ENCODE assay signal across 9 cellular contexts in the genomic region with DNA sequence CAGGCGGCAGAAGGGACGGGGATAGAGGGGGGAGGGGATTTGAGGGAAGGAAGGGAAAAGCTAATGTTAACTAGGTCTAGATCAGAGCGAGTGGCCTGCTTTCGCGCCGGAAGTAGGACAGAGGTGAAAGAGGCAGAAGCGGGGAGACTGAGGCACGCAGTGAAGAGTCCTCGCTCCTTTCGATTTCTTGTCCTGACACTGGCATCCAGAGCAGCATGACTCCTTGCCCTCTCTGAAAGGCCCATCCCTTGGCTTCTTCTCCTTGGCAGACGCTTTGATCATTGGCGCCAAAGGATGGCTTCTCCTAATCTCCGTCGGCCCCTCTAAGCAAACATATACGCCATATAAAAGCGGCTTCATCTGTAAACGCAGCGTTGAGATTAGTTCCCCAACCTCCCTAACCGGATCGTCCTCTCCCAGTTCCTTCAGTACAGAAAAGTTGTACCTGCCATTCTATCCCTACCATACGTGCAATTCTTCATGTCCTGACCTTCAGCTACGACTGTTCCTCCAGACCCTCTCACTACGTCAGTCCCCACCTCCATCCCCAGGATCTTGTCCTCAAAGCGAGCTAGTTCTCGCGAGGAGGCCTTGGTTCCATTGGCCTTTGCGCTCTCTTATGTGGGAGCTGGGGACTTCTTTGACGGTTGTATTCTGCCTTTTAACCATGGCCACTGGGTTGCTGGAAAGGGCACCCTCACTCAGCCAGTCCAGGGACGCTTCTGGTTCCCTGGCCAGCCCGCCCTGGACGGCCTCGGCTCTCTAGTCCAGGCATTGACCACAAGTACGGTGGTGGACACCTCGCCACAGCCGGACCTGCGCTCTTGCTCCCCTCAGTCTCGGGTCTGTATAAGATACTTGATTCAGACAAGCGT. TPM values are rescaled to one million over a fixed set of nuclear protein-coding genes. Genes with fewer than 3 reads are reported as not detected.
DNase-seq lines count a peak whose midpoint lies in the region; ATAC-seq, FAIRE-seq and TF ChIP-seq lines count a peak whose summit lies in the region.
"Had no signal": no experiment of that assay in that cellular context is flagged by ENCODE, and none has a peak within 500 bp of the region (broad histone marks: within the 10 kb centered on the region; RNA-seq: fewer than 3 reads in every experiment).

No MANE protein-coding gene starts in this region.

- TF ChIP-seq POLR2A in GM12878 (IDR thresholded peaks at IDR 0.05; ENCODE audit: low read depth, low read length) = no peak

- H3K4me2 ChIP-seq in GM23338 = peak overlapping the region; percentile 88
- H3K4me2 ChIP-seq in GM12878 (ENCODE audit: control insufficient read depth, insufficient read depth) = peak overlapping the region; percentile 42; the same call in 1 of the 2 replicates

- ATAC-seq in GM23338 (no peak), GM12878 (no peak), naive B cell (ENCODE audit: low read depth in 2 of 2) (no peak), HG03108 (IDR thresholded peaks at IDR 0.05; ENCODE audit: unreplicated experiment) (no peak), GM21825 (IDR thresholded peaks at IDR 0.05; ENCODE audit: unreplicated experiment) (no peak), HG03432 (IDR thresholded peaks at IDR 0.05; ENCODE audit: unreplicated experiment) (no peak)

- H3K4me1 ChIP-seq in GM23338 (ENCODE audit: insufficient read depth) (peaks cover 61% of the 10 kb centered on the region), GM12878 (ENCODE audit: control insufficient read depth, insufficient read depth, low read length) (no peaks in the 10 kb centered on the region)

- POLR2A ChIA-PET in AG04450 (lab: Yijun Ruan, JAX) = no interaction called here
- POLR2A ChIA-PET in GM12878 (lab: Charles Lee) = no interaction called here

- no peaks in the 10 kb centered on the region; the same call in 2 of the 3 replicates for H3K36me3 Mint-ChIP-seq in GM23338 (ENCODE audit: low read depth)
- peaks cover 22 to 41% of the 10 kb centered on the region in 2 donors for H3K36me3 Mint-ChIP-seq in naive B cell

- in situ Hi-C loops in GM12878 (cut with MboI) = no loop called here

- H2AFZ ChIP-seq in GM23338 (peak overlapping the region; percentile 83), GM12878 (ENCODE audit: control insufficient read depth, low read depth, low read length) (no peak overlapping the region)

- H3K27ac ChIP-seq in AG04450 (ENCODE audit: low read depth, low read length) = no peak overlapping the region
- no peak overlapping the region for H3K27ac ChIP-seq in GM23338 (ENCODE audit: low read depth)
- H3K27ac ChIP-seq in GM12878 (ENCODE audit: control insufficient read depth, insufficient read depth) = no peak overlapping the region

- no peak for TF ChIP-seq RAD21 in GM12878 (IDR thresholded peaks at IDR 0.05; ENCODE audit: insufficient read depth, low read depth, low read length)

- no peak for TF ChIP-seq CTCF in AG04450 (IDR thresholded peaks at IDR 0.05; ENCODE audit: low read depth, low read length)
- TF ChIP-seq CTCF in GM23338 (conservative IDR thresholded peaks at IDR 0.05; ENCODE audit: low read depth in 2 of 2) = no peak
- TF ChIP-seq CTCF in GM12878 (IDR thresholded peaks at IDR 0.05 in 2 of 3, conservative IDR thresholded peaks at IDR 0.05 in 1 of 3; ENCODE audit: control insufficient read depth in 2 of 3, extremely low read depth in 1 of 3, insufficient read depth in 1 of 3, low read depth in 3 of 3, low read length in 3 of 3) = no peak

- H3K9me2 ChIP-seq in GM23338 (ENCODE audit: insufficient read depth) = no peaks in the 10 kb centered on the region

- intact Hi-C loops in GM12878 (cut with micrococcal nuclease; ENCODE audit: unreplicated experiment) = no loop called here

- no peak for FAIRE-seq in GM12878 (lab: Jason Lieb, UNC)

- H3K27me3 ChIP-seq in AG04450 (ENCODE audit: control insufficient read depth, insufficient read depth, low read length) = peaks cover 76% of the 10 kb centered on the region
- H3K27me3 ChIP-seq in GM23338 (ENCODE audit: insufficient read depth) = peaks cover 100% of the 10 kb centered on the region
- H3K27me3 ChIP-seq in GM12878 (replicated peaks in 1 of 2; ENCODE audit: control insufficient read depth in 2 of 2, insufficient read depth in 2 of 2, low read length in 1 of 2) = peaks cover 18 to 49% of the 10 kb centered on the region in 2 experiments

- TF ChIP-seq EP300 in GM12878 (IDR thresholded peaks at IDR 0.05; ENCODE audit: borderline replicate concordance in 1 of 2, control insufficient read depth in 1 of 2, low read depth in 2 of 2, low read length in 2 of 2) = no peak

- SMC1A ChIA-PET in GM12878 (lab: Charles Lee; ENCODE audit: uncharacterized antibody, unreplicated experiment) = interaction anchor here (0.7 kb wide), 1 partner anchor 16 kb away, joined by 3 read pairs; no protein-coding TSS in a partner anchor

- DNase-seq in AG04450 (ENCODE audit: low read depth, low spot score) (no peak), GM23338 (ENCODE audit: low spot score) (peak; percentile 63), GM12878 (ENCODE audit: low read depth, low spot score) (no peak), naive B cell (no peak)
- DNase-seq in stimulated activated CD4-positive, alpha-beta T cell treated with anti-CD3 and anti-CD28 coated beads, Interleukin-12 subunit alpha, Interleukin-12 subunit beta, amount 100 ng/mL, for 4 hours = no peak

- no peak overlapping the region for H3K9ac ChIP-seq in GM12878 (ENCODE audit: control insufficient read depth, insufficient read depth, low read length)

- peaks cover 11% of the 10 kb centered on the region; the same call in 1 of the 2 replicates for H3F3A ChIP-seq in GM23338 (replicated peaks; ENCODE audit: low read depth)

- RAD21 ChIA-PET in GM12878 (lab: Charles Lee; ENCODE audit: unreplicated experiment) = no interaction called here

- peaks cover 93% of the 10 kb centered on the region for H3K27me3 Mint-ChIP-seq in GM23338 (ENCODE audit: insufficient read depth, low read depth, poor library complexity)
- H3K27me3 Mint-ChIP-seq in naive B cell = peaks cover 82 to 91% (median 82%) of the 10 kb centered on the region in 3 donors

- H3K4me1 Mint-ChIP-seq in GM23338 (peaks cover 59% of the 10 kb centered on the region), naive B cell (peaks cover 44 to 68% (median 59%) of the 10 kb centered on the region in 3 donors)

- H3K4me3 ChIP-seq in AG04450 (ENCODE audit: low read depth, low read length) (peak overlapping the region; percentile 22; the same call in 1 of the 2 replicates), GM23338 (peak overlapping the region; percentile 62), GM12878 (0 out of 2 replicates have a peak overlapping the region, but pooled peaks have one; percentile 55)

- H3K4me3 Mint-ChIP-seq in GM23338 (peak overlapping the region; percentile 76), naive B cell (peak overlapping the region; percentile 52 to 88 (median 76))

- BruUV-seq in GM12878 (replicated peaks; lab: Mats Ljungman, UMichigan) = no TSS peak

- H3K79me2 ChIP-seq in GM23338 (replicated peaks; ENCODE audit: insufficient read depth) (no peaks in the 10 kb centered on the region), GM12878 (ENCODE audit: control insufficient read depth, insufficient read depth, low read length) (no peaks in the 10 kb centered on the region)

- H3K36me3 ChIP-seq in GM23338 (ENCODE audit: insufficient read depth) (no peaks in the 10 kb centered on the region), GM12878 (ENCODE audit: control insufficient read depth in 2 of 2, insufficient read depth in 2 of 2, low read length in 1 of 2) (no peaks in the 10 kb centered on the region)

- peaks cover 20% of the 10 kb centered on the region for H3K9me3 ChIP-seq in AG04450 (ENCODE audit: control insufficient read depth, insufficient read depth, low read length)
- H3K9me3 ChIP-seq in GM12878 (replicated peaks; ENCODE audit: control insufficient read depth, insufficient read depth, low read length) = peaks cover 2% of the 10 kb centered on the region; the same call in 2 of the 3 replicates

- no peaks in the 10 kb centered on the region; the same call in 2 of the 3 replicates for H3K9me3 Mint-ChIP-seq in GM23338
- peaks cover 9 to 40% (median 18%) of the 10 kb centered on the region in 7 donors for H3K9me3 Mint-ChIP-seq in naive B cell

- 35% methylated on average over 38 of the region's 38 CpGs for WGBS in GM12878 (ENCODE audit: insufficient coverage, insufficient replicate concordance, low lambda C conversion rate, missing lambda C conversion rate)

- H3K27ac Mint-ChIP-seq in GM23338 (no peak overlapping the region), naive B cell (peak overlapping the region in 4 of 6 donors; percentile 19 to 89 (median 62))

- CTCF ChIA-PET in AG04450 (lab: Charles Lee) (no interaction called here), GM12878 (lab: Yijun Ruan, JAX) (interaction anchor here (0.7 kb wide), 1 partner anchor 166 kb away, joined by 3 read pairs; no protein-coding TSS in a partner anchor)

- H4K20me1 ChIP-seq in GM23338 (replicated peaks; ENCODE audit: insufficient read depth) (peaks cover 35% of the 10 kb centered on the region), GM12878 (ENCODE audit: control insufficient read depth, insufficient read depth) (no peaks in the 10 kb centered on the region)

RNA-seq across cellular contexts. Expression of gene NEUROD1, which starts 0.9 kb away (rescaled TPM):
- polyA plus RNA-seq in AG04450 (2011; rRNA removed) = not detected in 2 replicates
- polyA minus RNA-seq in AG04450 (2011; rRNA and poly(A)+ RNA removed) = not detected in 2 replicates
- not detected in 2 replicates for total RNA-seq in GM23338 (2014; rRNA removed; shearing (Covaris generic))
- 0.14 TPM in 1 of 2 replicates, not detected in the other for polyA plus RNA-seq in GM23338 (2016; fragmentation: Nextera tagmentation; extraction: Ambion mirVana)
- not detected in 2 replicates for total RNA-seq in GM12878 (2013; cell fraction: nucleolus; rRNA removed)
- total RNA-seq in GM12878 (2014; rRNA removed) = not detected in 2 replicates
- not detected in 2 replicates for total RNA-seq in GM12878 (2014; rRNA removed; fragmentation: Illumina TruSeq; extraction: Trizol)
- not detected in 2 replicates for total RNA-seq in GM12878 (2021)
- not detected for polyA plus RNA-seq in GM12878 (2011; ENCODE audit: low read depth)
- polyA plus RNA-seq in GM12878 (2011; rRNA removed) = not detected in 2 replicates
- polyA plus RNA-seq in GM12878 (2011; cell fraction: cytosol; rRNA removed) = not detected in 2 replicates
- polyA plus RNA-seq in GM12878 (2011; cell fraction: nucleus; rRNA removed) = not detected in 2 replicates
- polyA plus RNA-seq in GM12878 (2012) = not detected in 2 replicates
- polyA plus RNA-seq in GM12878 (2014; fragmentation: Illumina TruSeq; extraction: Trizol) = not detected in 2 replicates
- not detected for polyA plus RNA-seq in GM12878 (2014; fragmentation: Nextera tagmentation; extraction: Ambion mirVana)
- not detected in 2 replicates for polyA plus RNA-seq in GM12878 (2014; rRNA removed)
- polyA plus RNA-seq in GM12878 (2016; fragmentation: Nextera tagmentation; extraction: Ambion mirVana) = not detected
- polyA minus RNA-seq in GM12878 (2011; rRNA and poly(A)+ RNA removed) = not detected in 2 replicates
- polyA minus RNA-seq in GM12878 (2011; cell fraction: cytosol; rRNA and poly(A)+ RNA removed) = not detected in 2 replicates
- not detected in 2 replicates for polyA minus RNA-seq in GM12878 (2011; cell fraction: nucleus; rRNA and poly(A)+ RNA removed)
- polyA plus RNA-seq in naive B cell (ENCODE audit: low read depth in 6 of 6) = not detected
- total RNA-seq: mononuclear cell had no signal

RNA-seq across cellular contexts. Expression of gene CERKL, which starts 24.3 kb away (rescaled TPM):
- polyA plus RNA-seq in AG04450 (2011; rRNA removed) (0.09 TPM in 1 of 2 replicates, not detected in the other), GM23338 (2016; fragmentation: Nextera tagmentation; extraction: Ambion mirVana) (0.32 and 0.35 TPM in 2 replicates), GM12878 (2011; rRNA removed) (0.22 and 0.37 TPM in 2 replicates), GM12878 (2014; fragmentation: Illumina TruSeq; extraction: Trizol) (not detected in 2 replicates), GM12878 (2014; fragmentation: Nextera tagmentation; extraction: Ambion mirVana) (10 to 100 TPM; 19.1 to 23.0 TPM), GM12878 (2014; rRNA removed) (0.05 TPM in 1 of 2 replicates, not detected in the other), GM12878 (2016; fragmentation: Nextera tagmentation; extraction: Ambion mirVana) (10 to 100 TPM; 11.8 to 13.6 TPM), naive B cell (ENCODE audit: low read depth in 6 of 6) (10 to 100 TPM; 14.8 to 24.5 (median 19.6) TPM)
- 0.09 TPM in 1 of 2 replicates, not detected in the other for polyA minus RNA-seq in AG04450 (2011; rRNA and poly(A)+ RNA removed)
- total RNA-seq in GM23338 (2014; rRNA removed; shearing (Covaris generic)) = 0.69 TPM in 1 of 2 replicates, not detected in the other
- not detected in 2 replicates for total RNA-seq in GM12878 (2013; cell fraction: nucleolus; rRNA removed)
- total RNA-seq in GM12878 (2014; rRNA removed) (0.05 and 0.11 TPM in 2 replicates), GM12878 (2014; rRNA removed; fragmentation: Illumina TruSeq; extraction: Trizol) (0.05 and 0.09 TPM in 2 replicates), GM12878 (2021) (not detected in 2 replicates)
- polyA plus RNA-seq in GM12878 (2011; ENCODE audit: low read depth) = 6.8 TPM
- 0.12 and 0.15 TPM in 2 replicates for polyA plus RNA-seq in GM12878 (2011; cell fraction: cytosol; rRNA removed)
- 0.18 and 0.25 TPM in 2 replicates for polyA plus RNA-seq in GM12878 (2011; cell fraction: nucleus; rRNA removed)
- polyA plus RNA-seq in GM12878 (2012) = 16.5 and 17.4 TPM in 2 replicates
- 0.29 and 0.41 TPM in 2 replicates for polyA minus RNA-seq in GM12878 (2011; rRNA and poly(A)+ RNA removed)
- polyA minus RNA-seq in GM12878 (2011; cell fraction: cytosol; rRNA and poly(A)+ RNA removed) = not detected in 2 replicates
- polyA minus RNA-seq in GM12878 (2011; cell fraction: nucleus; rRNA and poly(A)+ RNA removed) = 0.12 and 0.29 TPM in 2 replicates
